ENCODE assay signal across 27 cellular contexts in genomic region chr1:159554681-159555080, GRCh38. TPM values are rescaled to one million over a fixed set of nuclear protein-coding genes. Genes with fewer than 3 reads are reported as not detected.
DNase-seq lines count a peak whose midpoint lies in the region; ATAC-seq and TF ChIP-seq lines count a peak whose summit lies in the region.
"Had no signal": no experiment of that assay in that cellular context is flagged by ENCODE, and none has a peak within 500 bp of the region (broad histone marks: within the 10 kb centered on the region; RNA-seq: fewer than 3 reads in every experiment).

No MANE protein-coding gene starts in this region.

- no peaks in the 10 kb centered on the region for H3K9me3 ChIP-seq in vagina
- H3K9me3 ChIP-seq: BE2C, HAP-1, MG63 had no signal

- intact Hi-C loops in vagina (cut with DNase I): no loop called here

- DNase-seq in AG10803 (ENCODE audit: low read depth): peak; percentile 15
- DNase-seq in ELR (ENCODE audit: low read depth): peak; percentile 45
- DNase-seq in OCI-M1 (lab: John Stamatoyannopoulos, UW): peak; percentile 37
- DNase-seq in fibroblast of mammary gland (ENCODE audit: low read depth): peak; percentile 44
- DNase-seq in substantia nigra (lab: John Stamatoyannopoulos, UW): no peak
- DNase-seq in vagina (ENCODE audit: extremely low spot score in 2 of 2): no peak
- DNase-seq in HuH-7 (ENCODE audit: low spot score): no peak
- DNase-seq: BE2C; CD4-positive, alpha-beta T cell; COR-L47; DMS79; Karpas-422; MG63; NCI-H1105; NCI-H146; NCI-H2029 treated with DMSO at 0.1 percent for 48 hours; NCI-H2171; NCI-H345; NCI-H524 treated with DMSO at 0.1 percent for 48 hours; NCI-H82; PC-3; Right ventricle myocardium superior had no signal

- no peak for ATAC-seq in HG02623 (IDR thresholded peaks at IDR 0.05; ENCODE audit: unreplicated experiment)
- ATAC-seq: GM23338, PC-3 had no signal

- H3K27me3 ChIP-seq in vagina: no peaks in the 10 kb centered on the region
- H3K27me3 ChIP-seq: BE2C had no signal

- H3K27ac ChIP-seq in substantia nigra (ENCODE audit: low read depth, low read length, poor library complexity, severe bottlenecking) (no peak overlapping the region), vagina (no peak overlapping the region)

- H3K4me3 ChIP-seq in AG10803 (ENCODE audit: low read length) (no peak overlapping the region), fibroblast of mammary gland (ENCODE audit: control insufficient read depth, low read depth, low read length) (no peak overlapping the region), vagina (no peak overlapping the region)
- H3K4me3 ChIP-seq: GM23338, HAP-1, MG63 had no signal

- TF ChIP-seq CTCF in AG10803 (conservative IDR thresholded peaks at IDR 0.05; ENCODE audit: low read length): no peak
- TF ChIP-seq CTCF in fibroblast of mammary gland (conservative IDR thresholded peaks at IDR 0.05; ENCODE audit: control insufficient read depth, insufficient read depth, low read depth, low read length): no peak
- TF ChIP-seq CTCF in vagina (IDR thresholded peaks at IDR 0.05): no peak

- TF ChIP-seq POLR2A in vagina (IDR thresholded peaks at IDR 0.05): no peak

- H3K36me3 ChIP-seq in vagina: no peaks in the 10 kb centered on the region
- H3K36me3 ChIP-seq: BE2C, HAP-1, MG63 had no signal

- H3K4me1 ChIP-seq in vagina: no peaks in the 10 kb centered on the region
- H3K4me1 ChIP-seq: BE2C, HAP-1 had no signal

RNA-seq across cellular contexts. Expression of gene OR10J5, which starts 18.9 kb away (rescaled TPM):
- total RNA-seq in vagina: not detected
- total RNA-seq: CD4-positive, alpha-beta T cell; GM23338; PC-3; Right ventricle myocardium superior; RPMI7951; SK-MEL-5 had no signal

RNA-seq across cellular contexts. Expression of gene APCS, which starts 32.9 kb away (rescaled TPM):
- total RNA-seq in vagina: not detected
- total RNA-seq: CD4-positive, alpha-beta T cell; GM23338; PC-3; RPMI7951; SK-MEL-5 had no signal

Comparison
In these comparisons a context has a peak if more than half of its experiments do, and no peak if none do; other contexts are left out.
1. DNase-seq: peak in AG10803 (single experiment), ELR (single experiment), OCI-M1 (single experiment) and fibroblast of mammary gland (single experiment); none in substantia nigra (0 of 49), vagina (0 of 2) and HuH-7 (single experiment).